Comparison of ENCODE assay signal across 25 cellular contexts in the genomic region with DNA sequence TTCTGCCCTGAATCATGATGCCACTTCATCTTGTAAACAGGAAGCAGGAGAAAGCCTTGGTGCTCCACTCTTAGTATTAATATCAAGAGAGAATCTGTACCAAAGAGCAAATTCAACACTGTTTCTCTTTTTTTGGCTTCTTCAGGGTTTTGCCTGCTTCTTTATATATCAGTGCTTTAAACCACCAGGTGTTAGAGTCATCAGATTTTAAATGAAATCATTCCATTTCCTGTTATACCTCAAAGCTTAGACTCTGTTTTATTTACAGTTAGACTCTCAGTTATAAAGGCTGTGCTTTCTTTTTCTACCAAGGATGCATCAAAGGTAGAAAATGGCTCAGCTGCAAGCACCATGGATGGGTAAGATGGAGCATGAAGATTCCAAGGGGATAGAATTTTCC.
"Had no signal": no experiment of that assay in that cellular context is flagged by ENCODE, and none has a peak within 500 bp of the region (broad histone marks: within the 10 kb centered on the region; RNA-seq: fewer than 3 reads in every experiment).

No MANE protein-coding gene starts in this region.

- H3K27ac ChIP-seq: KMS-11, WERI-Rb-1 had no signal

- DNase-seq: activated CD4-positive, alpha-beta T cell treated with anti-CD3 and anti-CD28 coated beads for 1 hour; activated CD4-positive, alpha-beta T cell treated with anti-CD3 and anti-CD28 coated beads, Interleukin-2, amount 10 ng/mL, durations not matched to agents 24 days and 14 days; activated CD4-positive, alpha-beta T cell treated with anti-CD3 and anti-CD28 coated beads, Interleukin-2, amount 50 U/mL, for 48 hours; activated CD4-positive, CD25-positive, alpha-beta regulatory T cell; activated CD8-positive, alpha-beta T cell treated with anti-CD3 and anti-CD28 coated beads, Interleukin-2, amount 10 ng/mL, durations not matched to agents 7 days and 5 days; activated naive CD4-positive, alpha-beta T cell treated with anti-CD3 and anti-CD28 coated beads, Interleukin-2, amount 10 ng/mL, durations not matched to agents 7 days and 5 days; activated naive CD8-positive, alpha-beta T cell treated with anti-CD3 and anti-CD28 coated beads, Interleukin-2, amount 50 U/mL, for 24 hours; activated T-cell treated with anti-CD3 and anti-CD28 coated beads, Interleukin-2, amount 50 U/mL, for 24 hours; anterior cingulate cortex; central memory CD4-positive, alpha-beta T cell; NCI-H1105; NCI-H1417 treated with DMSO at 0.1 percent for 48 hours; NCI-H187 treated with DMSO at 0.1 percent for 48 hours; NCI-H2081; NCI-H524 treated with DMSO at 0.1 percent for 48 hours; NK-92 treated with Interleukin-12 subunit alpha and Interleukin-12 subunit beta, amount 100 ng/mL, for 24 hours; OCI-M1; Right ventricle myocardium superior; SW 1271; T-helper 1 cell; T-helper 9 cell; WERI-Rb-1 had no signal

- H3K9me3 Mint-ChIP-seq: activated CD4-positive, alpha-beta T cell treated with anti-CD3 and anti-CD28 coated beads, Interleukin-2, amount 10 ng/mL, durations not matched to agents 24 days and 14 days; activated naive CD4-positive, alpha-beta T cell treated with anti-CD3 and anti-CD28 coated beads, Interleukin-2, amount 10 ng/mL, durations not matched to agents 7 days and 5 days; activated naive CD8-positive, alpha-beta T cell treated with anti-CD3 and anti-CD28 coated beads, Interleukin-2, amount 50 U/mL, for 24 hours had no signal

- H3K9ac ChIP-seq: KMS-11 had no signal

- H3K27me3 Mint-ChIP-seq: activated naive CD8-positive, alpha-beta T cell had no signal

- H3K4me3 Mint-ChIP-seq: activated CD4-positive, alpha-beta T cell treated with anti-CD3 and anti-CD28 coated beads, Interleukin-2, amount 10 ng/mL, durations not matched to agents 24 days and 14 days; activated CD8-positive, alpha-beta T cell treated with anti-CD3 and anti-CD28 coated beads, Interleukin-2, amount 10 ng/mL, durations not matched to agents 7 days and 5 days; activated naive CD4-positive, alpha-beta T cell treated with anti-CD3 and anti-CD28 coated beads, Interleukin-2, amount 10 ng/mL, durations not matched to agents 7 days and 5 days; activated naive CD8-positive, alpha-beta T cell; activated naive CD8-positive, alpha-beta T cell treated with anti-CD3 and anti-CD28 coated beads, Interleukin-2, amount 50 U/mL, for 24 hours; activated T-cell treated with anti-CD3 and anti-CD28 coated beads, Interleukin-2, amount 50 U/mL, for 24 hours; brain had no signal

- H3K4me2 ChIP-seq: KMS-11 had no signal

- ATAC-seq: activated CD8-positive, alpha-beta T cell treated with anti-CD3 and anti-CD28 coated beads, Interleukin-2, amount 10 ng/mL, durations not matched to agents 7 days and 5 days; activated naive CD8-positive, alpha-beta T cell treated with anti-CD3 and anti-CD28 coated beads, Interleukin-2, amount 50 U/mL, for 24 hours had no signal

- H3K27ac Mint-ChIP-seq: activated CD4-positive, alpha-beta T cell treated with anti-CD3 and anti-CD28 coated beads, Interleukin-2, amount 10 ng/mL, durations not matched to agents 24 days and 14 days; activated CD8-positive, alpha-beta T cell treated with anti-CD3 and anti-CD28 coated beads, Interleukin-2, amount 10 ng/mL, durations not matched to agents 7 days and 5 days; activated naive CD4-positive, alpha-beta T cell treated with anti-CD3 and anti-CD28 coated beads, Interleukin-2, amount 10 ng/mL, durations not matched to agents 7 days and 5 days; activated naive CD8-positive, alpha-beta T cell; activated naive CD8-positive, alpha-beta T cell treated with anti-CD3 and anti-CD28 coated beads, Interleukin-2, amount 50 U/mL, for 24 hours; activated T-cell treated with anti-CD3 and anti-CD28 coated beads, Interleukin-2, amount 50 U/mL, for 24 hours had no signal

- H3K36me3 ChIP-seq: WERI-Rb-1 had no signal

- H3K36me3 Mint-ChIP-seq: activated naive CD4-positive, alpha-beta T cell treated with anti-CD3 and anti-CD28 coated beads, Interleukin-2, amount 10 ng/mL, durations not matched to agents 7 days and 5 days; activated naive CD8-positive, alpha-beta T cell; brain had no signal
